8 cellular contexts compared by ENCODE assay signal in the genomic region with DNA sequence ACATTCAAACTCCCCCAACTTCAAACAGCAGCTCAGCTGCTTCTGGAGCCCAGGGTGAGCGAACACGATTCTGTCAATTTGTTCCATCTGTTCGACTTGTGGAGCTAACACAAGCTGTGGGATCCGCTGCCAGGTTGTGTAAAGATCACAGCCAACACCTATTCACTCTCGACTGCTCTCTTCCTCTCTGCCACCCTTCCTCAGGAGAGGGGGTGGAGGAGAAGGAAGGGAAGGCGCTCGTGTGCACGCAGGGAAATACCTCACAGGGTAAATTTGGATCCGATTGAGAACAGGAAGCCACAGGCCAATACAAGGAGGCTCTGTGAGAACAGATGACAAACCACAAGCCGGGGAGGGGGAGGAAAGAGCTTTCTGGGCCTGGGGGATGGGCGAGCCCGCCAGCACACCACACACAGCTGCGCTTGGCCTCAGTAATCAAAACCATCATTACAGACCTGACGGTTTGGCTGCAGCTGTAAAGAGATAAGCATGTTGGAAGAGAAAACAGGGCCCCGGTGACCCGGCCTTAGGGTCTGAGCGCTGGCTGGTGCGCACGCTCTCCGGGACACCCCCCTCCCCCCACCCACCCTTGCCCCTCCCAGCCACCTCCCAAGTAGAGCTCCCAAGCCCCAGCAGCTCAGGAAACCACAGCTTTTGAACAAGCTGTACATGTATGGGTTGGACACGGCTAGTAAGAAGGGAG. TPM values are rescaled to one million over a fixed set of nuclear protein-coding genes. Genes with fewer than 3 reads are reported as not detected.
DNase-seq lines count a peak whose midpoint lies in the region; ATAC-seq and TF ChIP-seq lines count a peak whose summit lies in the region.

No MANE protein-coding gene starts in this region.

- TF ChIP-seq RAD21 in IMR-90 (IDR thresholded peaks at IDR 0.05; ENCODE audit: low read length) (no peak; the same call in 1 of the 2 replicates), SK-N-SH (IDR thresholded peaks at IDR 0.05; ENCODE audit: low read length) (no peak; the same call in 1 of the 2 replicates)

- peaks cover 9% of the 10 kb centered on the region for H3F3A ChIP-seq in SK-N-SH (replicated peaks; ENCODE audit: insufficient read depth)

- peak overlapping the region; percentile 97 for H2AK5ac ChIP-seq in IMR-90 (ENCODE audit: low read depth, low read length)

- H2AFZ ChIP-seq in IMR-90 (replicated peaks; ENCODE audit: low read length, poor library complexity), result peak overlapping the region; percentile 74
- H2AFZ ChIP-seq in SK-N-SH (ENCODE audit: low read depth), result peak overlapping the region; percentile 38; the same call in 1 of the 2 replicates

- peak overlapping the region; percentile 90 for H2BK20ac ChIP-seq in IMR-90 (ENCODE audit: low read depth, low read length)

- dilution Hi-C loops in IMR-90 (cut with HindIII; ENCODE audit: low sequenced_read_pairs, unreplicated experiment), result no loop called here

- peak overlapping the region; percentile 83 for H3K18ac ChIP-seq in IMR-90 (ENCODE audit: low read depth, low read length)

- peaks cover 32% of the 10 kb centered on the region for H3K36me3 ChIP-seq in IMR-90 (ENCODE audit: control insufficient read depth, insufficient read depth, low read length)
- H3K36me3 ChIP-seq in SK-N-SH (replicated peaks in 1 of 2; ENCODE audit: control insufficient read depth in 1 of 2, insufficient read depth in 2 of 2, low read length in 1 of 2), result peaks cover 7 to 23% of the 10 kb centered on the region in 2 experiments
- H3K36me3 ChIP-seq in aorta (ENCODE audit: control insufficient read depth in 1 of 2, insufficient read depth in 2 of 2, low read length in 1 of 2), result peaks cover 0 to 6% of the 10 kb centered on the region in 2 donors

- H3K9me3 ChIP-seq in IMR-90 (ENCODE audit: control insufficient read depth, insufficient read depth, low read length) (no peaks in the 10 kb centered on the region), SK-N-SH (no peaks in the 10 kb centered on the region), aorta (ENCODE audit: control insufficient read depth, low read length) (no peaks in the 10 kb centered on the region)

- H4K8ac ChIP-seq in IMR-90 (ENCODE audit: low read depth in 2 of 2, low read length in 2 of 2), result peak overlapping the region; percentile 28 to 88; a peak in 3 of 4 replicates

- H3K27me3 ChIP-seq in IMR-90 (ENCODE audit: control insufficient read depth, insufficient read depth, low read length), result no peaks in the 10 kb centered on the region
- H3K27me3 ChIP-seq in SK-N-SH (ENCODE audit: insufficient read depth), result no peaks in the 10 kb centered on the region
- H3K27me3 ChIP-seq in aorta (ENCODE audit: control insufficient read depth in 1 of 2, insufficient read depth in 2 of 2, low read length in 1 of 2), result no peaks in the 10 kb centered on the region

- in situ Hi-C loops in IMR-90 (cut with MboI; ENCODE audit: low sequenced_read_pairs), result no loop called here

- POLR2A ChIA-PET in IMR-90 (lab: Charles Lee; ENCODE audit: unreplicated experiment), result interaction anchor here (0.5 to 0.8 kb wide), 3 partner anchors 37 to 153 kb away, joined by 3 to 12 read pairs (median 4); no protein-coding TSS in a partner anchor
- POLR2A ChIA-PET in SK-N-SH (lab: Yijun Ruan, JAX), result interaction anchor here (0.5 to 2.3 kb wide), 11 partner anchors 12 to 682 kb away, joined by 3 to 13 read pairs (median 5); partner anchors contain the start of genes ERCC6L2 and FANCC

- H3K23ac ChIP-seq in IMR-90 (ENCODE audit: low read depth, low read length), result peak overlapping the region; percentile 69

- no peak for TF ChIP-seq CTCF in IMR-90 (conservative IDR thresholded peaks at IDR 0.05; ENCODE audit: low read depth, low read length)
- no peak for TF ChIP-seq CTCF in SK-N-SH (IDR thresholded peaks at IDR 0.05)
- TF ChIP-seq CTCF in retinal pigment epithelial cell (conservative IDR thresholded peaks at IDR 0.05; ENCODE audit: low read depth, low read length), result no peak

- peak overlapping the region; percentile 88 for H2AK9ac ChIP-seq in IMR-90 (replicated peaks; ENCODE audit: low read depth, low read length, poor library complexity)

- H2BK5ac ChIP-seq in IMR-90 (ENCODE audit: low read depth, low read length, poor library complexity, severe bottlenecking), result peak overlapping the region; percentile 74

- peak overlapping the region; percentile 95 for H3K14ac ChIP-seq in IMR-90 (replicated peaks; ENCODE audit: low read depth, low read length)

- no peaks in the 10 kb centered on the region for H3K9me2 ChIP-seq in SK-N-SH

- peak overlapping the region; percentile 95 for H2BK120ac ChIP-seq in IMR-90 (ENCODE audit: low read depth, low read length)

- peaks cover 0 to 24% of the 10 kb centered on the region in 2 experiments; a peak in 1 of 4 replicates for H3K79me1 ChIP-seq in IMR-90 (ENCODE audit: low read depth in 1 of 2, low read length in 2 of 2)

- ATAC-seq in GM21447 (IDR thresholded peaks at IDR 0.05; ENCODE audit: unreplicated experiment), result peak; percentile 96
- peak; percentile 84 for ATAC-seq in IMR-90 (ENCODE audit: low read depth)
- ATAC-seq in aorta (ENCODE audit: low FRiP score), result peak; percentile 58

- peak overlapping the region; percentile 89 for H3K27ac ChIP-seq in IMR-90 (ENCODE audit: insufficient read depth, low read length)
- H3K27ac ChIP-seq in SK-N-SH (ENCODE audit: low read depth in 2 of 2, low read length in 1 of 2), result peak overlapping the region; percentile 22 to 94; a peak in 3 of 4 replicates
- no peak overlapping the region for H3K27ac ChIP-seq in aorta (ENCODE audit: low read depth in 1 of 2, low read length in 2 of 2)

- H3K9ac ChIP-seq in IMR-90 (ENCODE audit: low read depth, low read length) (peak overlapping the region; percentile 69), SK-N-SH (no peak overlapping the region)

- TF ChIP-seq POLR2A in IMR-90 (IDR thresholded peaks at IDR 0.05; ENCODE audit: low read depth, low read length), result no peak

- H4K20me1 ChIP-seq in IMR-90 (ENCODE audit: insufficient read depth, low read length), result no peaks in the 10 kb centered on the region; the same call in 1 of the 2 replicates
- no peaks in the 10 kb centered on the region for H4K20me1 ChIP-seq in SK-N-SH (ENCODE audit: insufficient read depth)

- 0% methylated on average over 1 of the region's 21 CpGs; no CpG with 5 or more reads in 1 of the 2 experiments for WGBS in IMR-90 (ENCODE audit: extremely low coverage in 2 of 2, insufficient read length in 1 of 2), 2 experiments
- 12% methylated on average over 20 of the region's 21 CpGs for WGBS in SK-N-SH (ENCODE audit: low lambda C conversion rate)
- WGBS in aorta, 2 donors, result 46 to 48% methylated on average over 21 of the region's 21 CpGs

- peaks cover 43% of the 10 kb centered on the region for H3K9me1 ChIP-seq in IMR-90 (ENCODE audit: insufficient read depth, low read length)

- H3K4me1 ChIP-seq in IMR-90 (ENCODE audit: control insufficient read depth, insufficient read depth, low read length), result peaks cover 44% of the 10 kb centered on the region
- H3K4me1 ChIP-seq in SK-N-SH (ENCODE audit: control insufficient read depth in 1 of 2, insufficient read depth in 2 of 2, low read depth in 1 of 2, low read length in 1 of 2), result peaks cover 13 to 61% of the 10 kb centered on the region in 2 experiments; a peak in 3 of 4 replicates
- H3K4me1 ChIP-seq in aorta (ENCODE audit: control insufficient read depth in 1 of 2, insufficient read depth in 2 of 2, low read length in 2 of 2), result no peaks in the 10 kb centered on the region

- H4K5ac ChIP-seq in IMR-90 (ENCODE audit: low read depth, low read length), result peak overlapping the region; percentile 2; the same call in 1 of the 2 replicates

- peak overlapping the region; percentile 81 for H3K4ac ChIP-seq in IMR-90 (ENCODE audit: low read depth, low read length)

- CTCF ChIA-PET in IMR-90 (lab: Yijun Ruan, JAX) (interaction anchor here (0.6 kb wide), 1 partner anchor 34 kb away, joined by 3 read pairs; no protein-coding TSS in a partner anchor), SK-N-SH (lab: Yijun Ruan, JAX) (interaction anchor here (0.9 to 1.8 kb wide), 5 partner anchors 10 to 312 kb away, joined by 3 to 7 read pairs (median 4); no protein-coding TSS in a partner anchor)

- H4K91ac ChIP-seq in IMR-90 (ENCODE audit: insufficient read depth, low read depth, low read length), result peak overlapping the region; percentile 89

- H3K56ac ChIP-seq in IMR-90 (ENCODE audit: extremely low read depth, insufficient read depth, low read length), result peak overlapping the region; percentile 68

- H3K4me3 ChIP-seq in IMR-90 (ENCODE audit: insufficient read depth, low read depth, low read length) (peak overlapping the region; percentile 5; the same call in 1 of the 2 replicates), SK-N-SH (ENCODE audit: low read depth in 2 of 2, low read length in 1 of 2) (peak overlapping the region in 1 of 2 experiments; percentile 23; a peak in 3 of 4 replicates), retinal pigment epithelial cell (ENCODE audit: low read length) (peak overlapping the region; percentile 38), aorta (ENCODE audit: low read length in 2 of 2) (no peak overlapping the region)

- no TSS peak for BruUV-seq in IMR-90 (replicated peaks; lab: Mats Ljungman, UMichigan)

- peak overlapping the region; percentile 85; the same call in 2 of the 3 replicates for H2BK15ac ChIP-seq in IMR-90 (ENCODE audit: low read depth, low read length)

- H3K79me2 ChIP-seq in SK-N-SH (ENCODE audit: insufficient read depth), result no peaks in the 10 kb centered on the region

- peak; percentile 79 to 93; a peak in 3 of 4 replicates for TF ChIP-seq EP300 in SK-N-SH (IDR thresholded peaks at IDR 0.05; ENCODE audit: borderline replicate concordance in 1 of 2, low read depth in 1 of 2, low read length in 1 of 2)

- peak overlapping the region; percentile 83 for H3K4me2 ChIP-seq in IMR-90 (ENCODE audit: low read depth, low read length)
- peak overlapping the region; percentile 78 for H3K4me2 ChIP-seq in SK-N-SH

- peak; percentile 92 for DNase-seq in DMS 273 treated with DMSO at 0.1 percent for 48 hours (lab: John Stamatoyannopoulos, UW)
- peak; percentile 94 for DNase-seq in IMR-90
- DNase-seq in SK-N-SH, result peak; percentile 90
- DNase-seq in activated naive CD4-positive, alpha-beta T cell treated with anti-CD3 and anti-CD28 coated beads, Interleukin-2, amount 50 U/mL, for 16 hours, result peak; percentile 60
- peak; percentile 57 to 93 (median 80) for DNase-seq in head of caudate nucleus
- DNase-seq in retinal pigment epithelial cell (ENCODE audit: low read depth), result no peak
- DNase-seq in aorta, result peak in 1 of 2 donors; percentile 67

- intact Hi-C loops in IMR-90 (cut with micrococcal nuclease), result loop anchor here (2.0 to 5.0 kb wide), 4 partner anchors 44 to 195 kb away; partner anchors contain the start of gene FANCC
- intact Hi-C loops in head of caudate nucleus (cut with DNase I), result loop anchor here (5.0 kb wide), 1 partner anchor 45 kb away; no protein-coding TSS in a partner anchor
- intact Hi-C loops in aorta (cut with DNase I), result no loop called here

RNA-seq across cellular contexts. Expression of gene PTCH1, which starts 54.2 kb away (rescaled TPM):
- total RNA-seq in IMR-90 (2012; rRNA removed), result 4.1 and 5.3 TPM in 2 replicates
- polyA plus RNA-seq in IMR-90 (2012; rRNA removed), result 5.0 and 6.0 TPM in 2 replicates
- polyA plus RNA-seq in IMR-90 (2012; cell fraction: cytosol; rRNA removed), result 2.0 and 3.7 TPM in 2 replicates
- 12.6 and 14.4 TPM in 2 replicates for polyA plus RNA-seq in IMR-90 (2012; cell fraction: nucleus; rRNA removed; ENCODE audit: low replicate concordance)
- 1.7 and 3.3 TPM in 2 replicates for polyA plus RNA-seq in SK-N-SH (2012; rRNA removed)
- 2.2 and 2.4 TPM in 2 replicates for polyA plus RNA-seq in SK-N-SH (2012; cell fraction: cytosol; rRNA removed)
- 6.2 and 7.2 TPM in 2 replicates for polyA plus RNA-seq in SK-N-SH (2012; cell fraction: nucleus; rRNA removed)
- total RNA-seq in aorta, result 10 to 100 TPM in 1 of 2 donors, 1 to 10 TPM in 1; 9.0 to 36.0 TPM
- 10 to 100 TPM in 1 of 2 donors, 1 to 10 TPM in 1; 5.1 to 11.0 TPM for polyA plus RNA-seq in aorta

Comparison
In these comparisons a context has a peak if more than half of its experiments do, and no peak if none do; other contexts are left out.
1. H3K27ac ChIP-seq: peak in IMR-90 (single experiment) and SK-N-SH (2 of 2); none in aorta (0 of 2).
2. H3K4me3 ChIP-seq: peak in IMR-90 (single experiment) and retinal pigment epithelial cell (single experiment); none in aorta (0 of 2).
3. intact Hi-C loops: an anchor here in IMR-90 (2.0 to 5.0 kb wide) and head of caudate nucleus (5.0 kb wide); none called in aorta.
4. Peak in every context shown above with its lines, with median percentiles within 50 percentile points of each other: ATAC-seq.